23 cellular contexts compared by ENCODE assay signal in the genomic region with DNA sequence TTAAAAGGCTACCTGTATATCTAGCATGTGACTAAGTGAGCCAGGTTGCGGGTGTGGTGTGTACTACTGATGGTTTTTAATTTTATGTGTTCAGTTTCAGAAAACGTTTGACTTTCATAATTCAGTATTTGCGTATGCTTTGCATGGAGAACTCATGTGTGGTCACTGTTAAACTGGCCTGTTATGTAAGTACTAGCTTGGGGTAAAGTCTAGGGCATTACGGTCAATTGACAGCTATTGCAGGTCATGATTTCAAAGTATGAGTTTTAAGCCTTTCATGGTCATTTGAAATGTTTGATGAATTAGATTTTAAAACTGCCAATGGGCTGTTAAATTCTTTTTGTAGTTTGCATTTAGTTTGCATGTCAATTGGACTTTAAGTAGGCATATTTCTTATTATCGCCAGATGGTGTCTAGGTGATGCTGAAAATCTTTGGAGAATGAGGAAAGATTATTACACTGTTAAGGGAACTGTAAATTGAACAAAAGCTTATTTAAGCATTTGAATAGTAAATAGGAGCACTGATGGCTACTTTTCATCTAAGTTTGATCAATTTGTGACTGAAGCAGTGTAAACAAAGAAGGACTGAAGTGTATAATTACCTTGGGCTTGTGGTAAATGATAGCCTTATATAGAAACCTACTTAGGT.
DNase-seq lines count a peak whose midpoint lies in the region; ATAC-seq and TF ChIP-seq lines count a peak whose summit lies in the region.
"Had no signal": no experiment of that assay in that cellular context is flagged by ENCODE, and none has a peak within 500 bp of the region (broad histone marks: within the 10 kb centered on the region; RNA-seq: fewer than 3 reads in every experiment).

No MANE protein-coding gene starts in this region.

- intact Hi-C loops in A673 (cut with micrococcal nuclease; ENCODE audit: unreplicated experiment): no loop called here

- H3K4me1 ChIP-seq in HAP-1: peaks cover 23% of the 10 kb centered on the region
- H3K4me1 ChIP-seq in endocrine pancreas (ENCODE audit: control insufficient read depth, insufficient read depth, low read length): no peaks in the 10 kb centered on the region
- H3K4me1 ChIP-seq in A673 (ENCODE audit: insufficient read depth, low read length, poor library complexity, severe bottlenecking): no peaks in the 10 kb centered on the region
- H3K4me1 ChIP-seq: SJSA1 had no signal

- no peak for TF ChIP-seq CTCF in A673 (conservative IDR thresholded peaks at IDR 0.05; ENCODE audit: low read depth, low read length)

- no TSS peak for BruUV-seq in A673 (replicated peaks; lab: Mats Ljungman, UMichigan)

- H3K27ac ChIP-seq in A673 (ENCODE audit: low read depth, low read length, poor library complexity, severe bottlenecking): no peak overlapping the region
- H3K27ac ChIP-seq: C4-2B, PC-9, SJSA1 had no signal

- no peak overlapping the region for H3K9ac ChIP-seq in endocrine pancreas (ENCODE audit: control insufficient read depth, insufficient read depth, low read length)

- no peaks in the 10 kb centered on the region for H3K27me3 ChIP-seq in HAP-1 (ENCODE audit: low read depth)
- no peaks in the 10 kb centered on the region for H3K27me3 ChIP-seq in endocrine pancreas (ENCODE audit: control insufficient read depth, insufficient read depth, low read length)
- H3K27me3 ChIP-seq in A673 (replicated peaks; ENCODE audit: insufficient read depth, low read depth, low read length, poor library complexity): no peaks in the 10 kb centered on the region
- H3K27me3 ChIP-seq: MG63, SJSA1 had no signal

- POLR2A ChIA-PET in A673 (lab: Charles Lee; ENCODE audit: low non-redundant PET): no interaction called here

- DNase-seq in HAP-1 (ENCODE audit: low spot score in 2 of 2): peak; percentile 17 to 98
- peak in 2 of 3 experiments; percentile 67 to 87 for DNase-seq in NCI-H1417 (lab: John Stamatoyannopoulos, UW)
- peak; percentile 64 for DNase-seq in NCI-H526 treated with DMSO at 0.1 percent for 48 hours (lab: John Stamatoyannopoulos, UW)
- DNase-seq in anterior cingulate cortex (lab: John Stamatoyannopoulos, UW): no peak
- DNase-seq in A673 (ENCODE audit: low spot score): no peak
- DNase-seq: CD8-positive, alpha-beta T cell; DMS153; DND-41; H7; HFFc6; IMR-90; KG1; MG63; NCI-H1436 treated with DMSO at 0.1 percent for 48 hours; NCI-H2029 treated with DMSO at 0.1 percent for 48 hours; NCI-H446 treated with DMSO at 0.1 percent for 48 hours; PC-9; T-cell had no signal

- H3K4me3 ChIP-seq in HAP-1: no peak overlapping the region
- H3K4me3 ChIP-seq in endocrine pancreas (ENCODE audit: control insufficient read depth, insufficient read depth, low read length): peak overlapping the region; percentile 18
- no peak overlapping the region for H3K4me3 ChIP-seq in A673 (ENCODE audit: low read depth, low read length, poor library complexity, severe bottlenecking)
- H3K4me3 ChIP-seq: MG63, PC-9, SJSA1 had no signal

- CTCF ChIA-PET in A673 (lab: Charles Lee): no interaction called here

- H3K36me3 ChIP-seq in HAP-1 (replicated peaks) (no peaks in the 10 kb centered on the region), endocrine pancreas (ENCODE audit: control insufficient read depth, insufficient read depth, low read length) (no peaks in the 10 kb centered on the region), A673 (ENCODE audit: insufficient read depth, low read length, poor library complexity, severe bottlenecking) (no peaks in the 10 kb centered on the region)
- H3K36me3 ChIP-seq: MG63, SJSA1 had no signal

- no peak for ATAC-seq in HG02885 (IDR thresholded peaks at IDR 0.05; ENCODE audit: poor library complexity, unreplicated experiment)
- ATAC-seq: CD8-positive, alpha-beta T cell; Right ventricle myocardium inferior; T-cell had no signal

- in situ Hi-C loops in HAP-1 (cut with MboI; ENCODE audit: low sequenced_read_pairs): no loop called here

- H3K9me3 ChIP-seq in HAP-1: no peaks in the 10 kb centered on the region
- H3K9me3 ChIP-seq in endocrine pancreas (ENCODE audit: control insufficient read depth, low read length): no peaks in the 10 kb centered on the region
- H3K9me3 ChIP-seq in A673 (ENCODE audit: low read depth, low read length, poor library complexity, severe bottlenecking): no peaks in the 10 kb centered on the region
- H3K9me3 ChIP-seq: MG63, SJSA1 had no signal

Comparison
In these comparisons a context has a peak if more than half of its experiments do, and no peak if none do; other contexts are left out.
1. DNase-seq: peak in HAP-1 (2 of 2), NCI-H1417 (2 of 3) and NCI-H526 treated with DMSO at 0.1 percent for 48 hours (single experiment); none in anterior cingulate cortex (0 of 58) and A673 (single experiment).